Comparison of ENCODE assay signal across 8 cellular contexts in the genomic region with DNA sequence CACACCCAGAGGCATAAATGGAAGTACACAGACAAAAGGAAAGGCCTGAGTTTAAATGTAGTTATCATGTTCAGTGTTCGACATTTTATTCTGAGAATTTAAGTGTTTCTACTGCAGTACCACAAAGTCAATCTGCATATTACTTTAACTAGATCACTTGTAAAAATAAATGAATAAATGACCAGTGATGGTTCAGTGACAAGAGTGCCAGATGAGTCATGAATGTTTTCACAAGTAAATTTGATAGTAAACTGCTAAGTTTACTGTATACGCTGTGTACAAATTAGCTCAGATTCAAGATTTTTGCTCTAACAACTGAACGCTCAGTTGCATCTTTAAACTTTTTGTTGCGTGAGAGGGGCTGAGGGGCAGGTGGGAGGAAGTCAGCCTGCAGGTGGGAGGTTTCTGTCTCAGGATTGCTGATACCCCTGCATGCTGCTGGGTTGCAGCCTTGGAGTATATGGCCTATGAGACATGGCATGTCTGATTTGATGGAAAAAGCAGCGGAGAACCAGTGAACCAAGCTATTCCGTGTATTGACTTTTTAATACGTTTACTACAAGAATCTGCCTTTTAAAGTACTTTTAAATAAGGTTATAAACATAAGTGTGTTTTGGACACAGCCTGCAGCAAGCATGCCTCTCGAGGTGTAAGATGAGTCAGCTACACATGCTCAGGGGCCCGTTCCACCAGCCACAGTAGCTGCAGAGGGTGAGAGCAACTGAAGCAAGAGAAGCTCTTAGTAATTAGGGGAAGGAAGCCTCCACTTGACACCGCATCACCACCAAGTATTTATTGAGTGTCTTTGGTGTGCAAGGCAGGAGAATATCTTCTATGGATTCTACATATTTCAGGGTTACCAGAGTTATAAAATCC.
DNase-seq lines count a peak whose midpoint lies in the region; ATAC-seq, FAIRE-seq and TF ChIP-seq lines count a peak whose summit lies in the region.

No MANE protein-coding gene starts in this region.

- H2AFZ ChIP-seq in mammary epithelial cell (ENCODE audit: low read depth, low read length): no peak overlapping the region

- TF ChIP-seq EP300 in A549 (IDR thresholded peaks at IDR 0.05) (no peak), stomach (IDR thresholded peaks at IDR 0.05) (no peak)

- H3K4me1 ChIP-seq in A549 (peaks cover 60% of the 10 kb centered on the region), mammary epithelial cell (ENCODE audit: insufficient read depth, low read length) (peaks cover 58% of the 10 kb centered on the region), stomach (peaks cover 6 to 90% (median 33%) of the 10 kb centered on the region in 4 donors)

- H3K27ac ChIP-seq in A549 (peak overlapping the region; percentile 17 to 69; a peak in 2 of 6 replicates), mammary epithelial cell (ENCODE audit: insufficient read depth, low read depth, low read length) (peak overlapping the region; percentile 30), stomach (peak overlapping the region; percentile 83 to 93 (median 86))

- BruUV-seq in mammary epithelial cell (replicated peaks; lab: Mats Ljungman, UMichigan): no TSS peak

- in situ Hi-C loops in mammary epithelial cell (cut with MboI; ENCODE audit: low sequenced_read_pairs in 2 of 2): no loop called here

- H3K27me3 ChIP-seq in mammary epithelial cell (ENCODE audit: insufficient read depth, low read length) (no peaks in the 10 kb centered on the region), stomach (no peaks in the 10 kb centered on the region)

- H3K4me2 ChIP-seq in A549: peak overlapping the region; percentile 83
- H3K4me2 ChIP-seq in mammary epithelial cell (ENCODE audit: insufficient read depth, low read depth, low read length): peak overlapping the region; percentile 8

- TF ChIP-seq RAD21 in A549 (conservative IDR thresholded peaks at IDR 0.05 in 1 of 2, IDR thresholded peaks at IDR 0.05 in 1 of 2): no peak

- TF ChIP-seq POLR2A in A549 (IDR thresholded peaks at IDR 0.05; ENCODE audit: low read length): no peak
- TF ChIP-seq POLR2A in stomach (IDR thresholded peaks at IDR 0.05): no peak

- peak; percentile 59 to 67; a peak in 3 of 6 replicates for ATAC-seq in A549
- peak; percentile 58 for ATAC-seq in GM19328 (IDR thresholded peaks at IDR 0.05; ENCODE audit: unreplicated experiment)
- ATAC-seq in HG03378 (IDR thresholded peaks at IDR 0.05; ENCODE audit: unreplicated experiment): peak; percentile 76
- no peak for ATAC-seq in HG02610 (IDR thresholded peaks at IDR 0.05; ENCODE audit: unreplicated experiment)

- FAIRE-seq in A549 (lab: Jason Lieb, UNC): no peak

- dilution Hi-C loops in mammary epithelial cell (cut with HindIII; ENCODE audit: low sequenced_read_pairs): loop anchor here (5.0 kb wide), 1 partner anchor 67 kb away; no protein-coding TSS in a partner anchor

- DNase-seq in A549 (ENCODE audit: low read depth in 1 of 2, low spot score in 1 of 2): no peak
- DNase-seq in mammary epithelial cell: peak; percentile 61
- no peak for DNase-seq in stomach
- no peak for DNase-seq in effector CD4-positive, alpha-beta T cell
- DNase-seq in AML-193 (lab: John Stamatoyannopoulos, UW): no peak

- H3K79me2 ChIP-seq in mammary epithelial cell (ENCODE audit: insufficient read depth, low read length): peaks cover 100% of the 10 kb centered on the region

- POLR2A ChIA-PET in A549 (lab: Yijun Ruan, JAX): no interaction called here

- H3K9me3 ChIP-seq in A549 (no peaks in the 10 kb centered on the region), mammary epithelial cell (replicated peaks; ENCODE audit: insufficient read depth, low read length) (no peaks in the 10 kb centered on the region), stomach (no peaks in the 10 kb centered on the region)

- WGBS in A549 (ENCODE audit: missing lambda C conversion rate): 66% methylated on average over 10 of the region's 10 CpGs
- WGBS in mammary epithelial cell (ENCODE audit: low coverage, missing lambda C conversion rate): 68% methylated on average over 10 of the region's 10 CpGs
- WGBS in stomach, 5 donors: 65 to 75% (median 71%) methylated on average over 10 of the region's 10 CpGs

- H3K4me3 ChIP-seq in A549 (no peak overlapping the region), mammary epithelial cell (replicated peaks in 1 of 3; ENCODE audit: insufficient read depth in 1 of 3, low read depth in 2 of 3, low read length in 3 of 3) (no peak overlapping the region), stomach (no peak overlapping the region)

- H3K36me3 ChIP-seq in mammary epithelial cell (ENCODE audit: insufficient read depth, low read length): peaks cover 2% of the 10 kb centered on the region
- H3K36me3 ChIP-seq in stomach: no peaks in the 10 kb centered on the region

- H4K20me1 ChIP-seq in mammary epithelial cell (ENCODE audit: insufficient read depth, low read length): no peaks in the 10 kb centered on the region

- intact Hi-C loops in mammary epithelial cell (cut with micrococcal nuclease) (no loop called here), stomach (cut with DNase I; ENCODE audit: low total_unique reads) (no loop called here)

- TF ChIP-seq CTCF in A549 (IDR thresholded peaks at IDR 0.05) (no peak), mammary epithelial cell (conservative IDR thresholded peaks at IDR 0.05 in 1 of 2, IDR thresholded peaks at IDR 0.05 in 1 of 2; ENCODE audit: extremely low read depth in 1 of 2, insufficient read depth in 1 of 2, low read depth in 1 of 2, low read length in 2 of 2) (no peak), stomach (IDR thresholded peaks at IDR 0.05) (no peak)

- CTCF ChIA-PET in A549 (lab: Yijun Ruan, JAX): interaction anchor here (0.6 kb wide), 1 partner anchor 61 kb away, joined by 3 read pairs; no protein-coding TSS in a partner anchor
- CTCF ChIA-PET in mammary epithelial cell (lab: Charles Lee; ENCODE audit: low non-redundant PET): no interaction called here

- H3K9ac ChIP-seq in mammary epithelial cell (ENCODE audit: insufficient read depth, low read length): no peak overlapping the region

TF ChIP-seq in A549, 52 proteins besides CTCF, POLR2A, EP300 and RAD21:
- TF ChIP-seq, protein P1, sequence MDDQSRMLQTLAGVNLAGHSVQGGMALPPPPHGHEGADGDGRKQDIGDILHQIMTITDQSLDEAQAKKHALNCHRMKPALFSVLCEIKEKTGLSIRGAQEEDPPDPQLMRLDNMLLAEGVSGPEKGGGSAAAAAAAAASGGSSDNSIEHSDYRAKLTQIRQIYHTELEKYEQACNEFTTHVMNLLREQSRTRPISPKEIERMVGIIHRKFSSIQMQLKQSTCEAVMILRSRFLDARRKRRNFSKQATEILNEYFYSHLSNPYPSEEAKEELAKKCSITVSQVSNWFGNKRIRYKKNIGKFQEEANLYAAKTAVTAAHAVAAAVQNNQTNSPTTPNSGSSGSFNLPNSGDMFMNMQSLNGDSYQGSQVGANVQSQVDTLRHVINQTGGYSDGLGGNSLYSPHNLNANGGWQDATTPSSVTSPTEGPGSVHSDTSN (IDR thresholded peaks at IDR 0.05): no peak
- TF ChIP-seq POLR2AphosphoS2 (conservative IDR thresholded peaks at IDR 0.05; ENCODE audit: low read length): no peak
- no peak for TF ChIP-seq HOXB13 (CRISPR knock-in tag; IDR thresholded peaks at IDR 0.05; ENCODE audit: low read depth)
- TF ChIP-seq, protein P2, sequence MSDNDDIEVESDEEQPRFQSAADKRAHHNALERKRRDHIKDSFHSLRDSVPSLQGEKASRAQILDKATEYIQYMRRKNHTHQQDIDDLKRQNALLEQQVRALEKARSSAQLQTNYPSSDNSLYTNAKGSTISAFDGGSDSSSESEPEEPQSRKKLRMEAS (IDR thresholded peaks at IDR 0.05): peak; percentile 36; the same call in 1 of the 2 replicates
- no peak for TF ChIP-seq EHMT2 (IDR thresholded peaks at IDR 0.05; ENCODE audit: low read depth)
- TF ChIP-seq KDM5A (IDR thresholded peaks at IDR 0.05): no peak

Comparison
In these comparisons a context has a peak if more than half of its experiments do, and no peak if none do; other contexts are left out.
1. H3K27ac ChIP-seq: peak in every context shown above with its lines; median percentile 86 in stomach; 43 in A549; 30 in mammary epithelial cell.